ENCODE assay signal across 25 cellular contexts in genomic region chr1:110986407-110986891, GRCh38. TPM values are rescaled to one million over a fixed set of nuclear protein-coding genes. Genes with fewer than 3 reads are reported as not detected.
A peak's percentile ranks its signal among the peaks of the same experiment; 100 is the strongest.
DNase-seq lines count a peak whose midpoint lies in the region; ATAC-seq, FAIRE-seq and TF ChIP-seq lines count a peak whose summit lies in the region.
"Had no signal": no experiment of that assay in that cellular context is flagged by ENCODE, and none has a peak within 500 bp of the region (broad histone marks: within the 10 kb centered on the region; RNA-seq: fewer than 3 reads in every experiment).

No MANE protein-coding gene starts in this region.

- FAIRE-seq in GM12892 (lab: Jason Lieb, UNC) = peak; percentile 33
- FAIRE-seq in bronchial epithelial cell (lab: Jason Lieb, UNC) = no peak
- FAIRE-seq: A549, D721Med, GM12878, GM18507 had no signal

- H3K36me3 Mint-ChIP-seq in activated naive CD4-positive, alpha-beta T cell treated with anti-CD3 and anti-CD28 coated beads for 36 hours (ENCODE audit: low read depth) = no peaks in the 10 kb centered on the region
- H3K36me3 Mint-ChIP-seq in stimulated activated memory B cell treated with anti-CD40 and anti-IgM and Interleukin-4, amounts not matched to agents 10 μg/mL and 1 μg/mL and 100 μg/mL, for 72 hours = peaks cover 11% of the 10 kb centered on the region
- H3K36me3 Mint-ChIP-seq: CD14-positive monocyte had no signal

- intact Hi-C loops in activated naive CD4-positive, alpha-beta T cell treated with anti-CD3 and anti-CD28 coated beads for 36 hours (cut with micrococcal nuclease) = loop anchor here (5.0 kb wide), 1 partner anchor 464 kb away; no protein-coding TSS in a partner anchor

- TF ChIP-seq CTCF in bronchial epithelial cell (IDR thresholded peaks at IDR 0.05; ENCODE audit: insufficient read depth, low read length, severe bottlenecking) = no peak

- H3K4me3 ChIP-seq in bronchial epithelial cell (ENCODE audit: low read depth, low read length) = no peak overlapping the region
- H3K4me3 ChIP-seq: A549; BLaER1 treated with 17β-estradiol and CSF1 and Interleukin-3, amounts not matched to agents 10 nM and 100 nM; GM12878; GM23338 had no signal

- no peaks in the 10 kb centered on the region for H3K36me3 ChIP-seq in bronchial epithelial cell (ENCODE audit: control insufficient read depth, insufficient read depth, low read length)
- H3K36me3 ChIP-seq: BE2C; BLaER1 treated with 17β-estradiol and CSF1 and Interleukin-3, amounts not matched to agents 10 nM and 100 nM had no signal

- no peak for ATAC-seq in stimulated activated memory B cell treated with anti-CD40 and anti-IgM and Interleukin-4, amounts not matched to agents 10 μg/mL and 1 μg/mL and 100 μg/mL, for 72 hours
- ATAC-seq: A549, GM12878, GM23338, HCT116 had no signal

- H3K27me3 Mint-ChIP-seq in activated naive CD4-positive, alpha-beta T cell treated with anti-CD3 and anti-CD28 coated beads for 36 hours (ENCODE audit: low read depth) = peaks cover 5% of the 10 kb centered on the region
- peaks cover 9% of the 10 kb centered on the region for H3K27me3 Mint-ChIP-seq in stimulated activated memory B cell treated with anti-CD40 and anti-IgM and Interleukin-4, amounts not matched to agents 10 μg/mL and 1 μg/mL and 100 μg/mL, for 72 hours
- H3K27me3 Mint-ChIP-seq: CD4-positive, alpha-beta T cell had no signal

- peak; percentile 28 for DNase-seq in activated naive CD4-positive, alpha-beta T cell treated with anti-CD3 and anti-CD28 coated beads for 36 hours
- DNase-seq in activated naive CD4-positive, alpha-beta T cell treated with anti-CD3 and anti-CD28 coated beads, Interleukin-2, amount 50 U/mL, for 16 hours = no peak
- no peak for DNase-seq in GM12892 (ENCODE audit: insufficient read length)
- peak; percentile 49 for DNase-seq in bronchial epithelial cell (ENCODE audit: low read depth)
- no peak for DNase-seq in NCI-H82 treated with DMSO at 0.1 percent for 48 hours (lab: John Stamatoyannopoulos, UW; ENCODE audit: unreplicated experiment)
- DNase-seq: 8988T; ACHN; AML-193; BE2C; CD4-positive, alpha-beta T cell; CD8-positive, alpha-beta memory T cell; DMS 273 treated with DMSO at 0.1 percent for 48 hours; DMS79; EL; GDM1; H9 had no signal

- H3K27ac Mint-ChIP-seq in activated naive CD4-positive, alpha-beta T cell treated with anti-CD3 and anti-CD28 coated beads for 36 hours = no peak overlapping the region
- no peak overlapping the region for H3K27ac Mint-ChIP-seq in stimulated activated memory B cell treated with anti-CD40 and anti-IgM and Interleukin-4, amounts not matched to agents 10 μg/mL and 1 μg/mL and 100 μg/mL, for 72 hours
- H3K27ac Mint-ChIP-seq: CD14-positive monocyte; CD4-positive, alpha-beta T cell; GM23338; H9 had no signal

- H3K4me1 Mint-ChIP-seq in activated naive CD4-positive, alpha-beta T cell treated with anti-CD3 and anti-CD28 coated beads for 36 hours (ENCODE audit: low read depth) = peaks cover 10% of the 10 kb centered on the region
- H3K4me1 Mint-ChIP-seq in stimulated activated memory B cell treated with anti-CD40 and anti-IgM and Interleukin-4, amounts not matched to agents 10 μg/mL and 1 μg/mL and 100 μg/mL, for 72 hours = peaks cover 9% of the 10 kb centered on the region
- H3K4me1 Mint-ChIP-seq: CD14-positive monocyte had no signal

- H3K4me3 Mint-ChIP-seq in activated naive CD4-positive, alpha-beta T cell treated with anti-CD3 and anti-CD28 coated beads for 36 hours = no peak overlapping the region
- no peak overlapping the region for H3K4me3 Mint-ChIP-seq in stimulated activated memory B cell treated with anti-CD40 and anti-IgM and Interleukin-4, amounts not matched to agents 10 μg/mL and 1 μg/mL and 100 μg/mL, for 72 hours
- H3K4me3 Mint-ChIP-seq: CD14-positive monocyte; CD4-positive, alpha-beta T cell; CD8-positive, alpha-beta memory T cell; GM23338; H9 had no signal

- no peaks in the 10 kb centered on the region for H3K27me3 ChIP-seq in bronchial epithelial cell (ENCODE audit: control insufficient read depth, insufficient read depth, low read length)
- H3K27me3 ChIP-seq: BE2C; BLaER1 treated with 17β-estradiol and CSF1 and Interleukin-3, amounts not matched to agents 10 nM and 100 nM had no signal

- TF ChIP-seq POLR2A in GM12892 (IDR thresholded peaks at IDR 0.05; ENCODE audit: low read depth, low read length) = no peak

- CTCF ChIA-PET in activated naive CD4-positive, alpha-beta T cell treated with anti-CD3 and anti-CD28 coated beads for 36 hours (lab: Charles Lee) = no interaction called here

- H3K9me3 Mint-ChIP-seq in activated naive CD4-positive, alpha-beta T cell treated with anti-CD3 and anti-CD28 coated beads for 36 hours = peaks cover 7% of the 10 kb centered on the region
- H3K9me3 Mint-ChIP-seq in stimulated activated memory B cell treated with anti-CD40 and anti-IgM and Interleukin-4, amounts not matched to agents 10 μg/mL and 1 μg/mL and 100 μg/mL, for 72 hours = peaks cover 10% of the 10 kb centered on the region

RNA-seq across cellular contexts. Expression of gene LRIF1, which starts 22.7 kb away (rescaled TPM):
- 10 to 100 TPM; 12.0 to 12.3 TPM for total RNA-seq in activated naive CD4-positive, alpha-beta T cell treated with anti-CD3 and anti-CD28 coated beads for 36 hours
- polyA plus RNA-seq in GM12892 (2012; ENCODE audit: missing spikeins) = 16.2 TPM
- total RNA-seq in bronchial epithelial cell = 12.1 and 14.1 TPM in 2 replicates

Comparison
In these comparisons a context has a peak if more than half of its experiments do, and no peak if none do; other contexts are left out.
1. DNase-seq: peak in activated naive CD4-positive, alpha-beta T cell treated with anti-CD3 and anti-CD28 coated beads for 36 hours (single experiment) and bronchial epithelial cell (single experiment); none in activated naive CD4-positive, alpha-beta T cell treated with anti-CD3 and anti-CD28 coated beads, Interleukin-2, amount 50 U/mL, for 16 hours (single experiment), GM12892 (single experiment) and NCI-H82 treated with DMSO at 0.1 percent for 48 hours (single experiment).